In the genomic region with DNA sequence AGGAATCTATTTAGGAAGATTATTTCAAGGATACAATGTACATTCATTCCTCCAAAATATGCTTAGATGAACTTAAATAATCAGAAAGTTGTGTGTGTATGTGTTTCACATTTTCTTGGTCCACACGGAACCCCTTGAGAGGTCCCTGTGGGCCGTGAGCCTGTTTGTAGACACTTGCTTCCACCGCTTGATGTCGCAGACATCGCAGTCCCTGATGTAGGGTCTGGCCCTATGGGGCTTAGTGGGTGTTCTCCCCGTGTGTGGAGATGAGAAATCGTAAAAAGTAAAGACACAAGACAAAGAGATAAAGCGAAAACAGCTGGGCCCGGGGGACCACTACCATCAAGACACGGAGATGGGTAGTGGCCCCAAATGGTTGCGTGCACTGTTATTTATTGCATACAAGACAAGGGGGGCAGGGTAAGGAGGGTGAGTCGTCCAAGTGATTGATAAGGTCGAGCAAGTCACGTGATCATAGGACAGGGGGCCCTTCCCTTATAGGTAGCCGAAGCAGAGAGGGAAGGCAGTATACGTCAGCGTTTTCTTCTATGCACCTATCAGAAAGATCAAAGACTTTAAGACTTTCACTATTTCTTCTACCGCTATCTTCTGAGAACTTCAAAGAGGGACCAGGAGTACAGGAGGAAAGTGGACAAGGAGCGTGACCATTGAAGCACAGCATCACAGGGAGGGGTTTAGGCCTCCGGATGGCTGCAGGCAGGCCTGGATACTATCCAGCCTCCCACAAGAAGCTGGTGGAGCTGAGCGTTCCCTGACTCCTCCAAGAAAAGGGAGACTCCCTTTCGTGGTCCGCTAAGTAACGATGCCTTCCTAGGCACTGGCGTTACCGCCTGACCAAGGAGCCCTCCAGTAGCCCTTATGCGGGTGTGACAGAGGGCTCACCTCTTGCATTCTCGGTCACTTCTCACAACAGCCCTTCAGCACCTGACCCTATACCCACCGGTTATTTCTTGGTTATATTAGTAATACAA, we compare ENCODE assay signal across 14 cellular contexts. TPM values are rescaled to one million over a fixed set of nuclear protein-coding genes. Genes with fewer than 3 reads are reported as not detected.
DNase-seq lines count a peak whose midpoint lies in the region; ATAC-seq and TF ChIP-seq lines count a peak whose summit lies in the region.
"Had no signal": no experiment of that assay in that cellular context is flagged by ENCODE, and none has a peak within 500 bp of the region (broad histone marks: within the 10 kb centered on the region; RNA-seq: fewer than 3 reads in every experiment).

No MANE protein-coding gene starts in this region.

- H3K4me1 Mint-ChIP-seq in activated B cell treated with CpG ODN at 0.5 μM for 24 hours = peaks cover 59% of the 10 kb centered on the region
- peaks cover 11 to 48% (median 37%) of the 10 kb centered on the region in 7 donors for H3K4me1 Mint-ChIP-seq in naive thymus-derived CD4-positive, alpha-beta T cell

- in situ Hi-C loops in Caki2 (cut with HindIII; ENCODE audit: low pct_unique_long_range_greater_than_20kb, low sequenced_read_pairs) = no loop called here

- TF ChIP-seq CTCF in activated B cell treated with CpG ODN at 0.5 μM for 24 hours (IDR thresholded peaks at IDR 0.05) = no peak

- CTCF ChIA-PET in activated B cell treated with CpG ODN at 0.5 μM for 24 hours (lab: Charles Lee) = interaction anchor here (1.0 to 2.4 kb wide), 5 partner anchors 9 to 516 kb away, joined by 4 to 6 read pairs (median 5); no protein-coding TSS in a partner anchor
- CTCF ChIA-PET in naive thymus-derived CD4-positive, alpha-beta T cell (lab: Charles Lee) = no interaction called here

- H3K4me3 ChIP-seq in naive thymus-derived CD4-positive, alpha-beta T cell (ENCODE audit: low read length) = no peak overlapping the region

- POLR2A ChIA-PET in activated B cell treated with CpG ODN at 0.5 μM for 24 hours (lab: Charles Lee) = interaction anchor here (0.6 to 4.1 kb wide), 10 partner anchors 23 to 307 kb away, joined by 3 to 24 read pairs (median 4); no protein-coding TSS in a partner anchor
- POLR2A ChIA-PET in naive thymus-derived CD4-positive, alpha-beta T cell (lab: Charles Lee) = interaction anchor here (0.7 to 1.6 kb wide), 5 partner anchors 9 to 306 kb away, joined by 3 read pairs; a partner anchor contains a TSS

- ATAC-seq in activated B cell treated with CpG ODN at 0.5 μM for 24 hours (ENCODE audit: low read depth) = no peak
- no peak for ATAC-seq in naive thymus-derived CD4-positive, alpha-beta T cell

- peaks cover 19% of the 10 kb centered on the region for H3K36me3 Mint-ChIP-seq in activated B cell treated with CpG ODN at 0.5 μM for 24 hours (ENCODE audit: low read depth)
- peaks cover 0 to 8% (median 0%) of the 10 kb centered on the region in 5 donors for H3K36me3 Mint-ChIP-seq in naive thymus-derived CD4-positive, alpha-beta T cell

- H3K27ac Mint-ChIP-seq in activated B cell treated with CpG ODN at 0.5 μM for 24 hours = peak overlapping the region; percentile 77
- H3K27ac Mint-ChIP-seq in naive thymus-derived CD4-positive, alpha-beta T cell = peak overlapping the region; percentile 9 to 96 (median 55)
- H3K27ac Mint-ChIP-seq: progenitor cell of endocrine pancreas had no signal

- no peaks in the 10 kb centered on the region for H3K27me3 Mint-ChIP-seq in activated B cell treated with CpG ODN at 0.5 μM for 24 hours
- H3K27me3 Mint-ChIP-seq in naive thymus-derived CD4-positive, alpha-beta T cell = no peaks in the 10 kb centered on the region

- no peaks in the 10 kb centered on the region for H3K9me3 Mint-ChIP-seq in activated B cell treated with CpG ODN at 0.5 μM for 24 hours
- H3K9me3 Mint-ChIP-seq in naive thymus-derived CD4-positive, alpha-beta T cell = no peaks in the 10 kb centered on the region

- intact Hi-C loops in activated B cell treated with CpG ODN at 0.5 μM for 24 hours (cut with micrococcal nuclease) = no loop called here
- intact Hi-C loops in naive thymus-derived CD4-positive, alpha-beta T cell (cut with micrococcal nuclease) = loop anchor here in 1 of 2 donors (5.0 kb wide), 1 partner anchor 64 kb away; a partner anchor contains a TSS

- H3K9me3 ChIP-seq in naive thymus-derived CD4-positive, alpha-beta T cell (ENCODE audit: control insufficient read depth in 2 of 3, low read length in 3 of 3) = no peaks in the 10 kb centered on the region

- no peaks in the 10 kb centered on the region for H3K36me3 ChIP-seq in naive thymus-derived CD4-positive, alpha-beta T cell (ENCODE audit: control insufficient read depth in 2 of 3, insufficient read depth in 3 of 3, low read length in 3 of 3)

- H3K4me3 Mint-ChIP-seq in activated B cell treated with CpG ODN at 0.5 μM for 24 hours = no peak overlapping the region
- peak overlapping the region in 9 of 10 donors; percentile 10 to 94 (median 51) for H3K4me3 Mint-ChIP-seq in naive thymus-derived CD4-positive, alpha-beta T cell

- H3K27me3 ChIP-seq in naive thymus-derived CD4-positive, alpha-beta T cell (ENCODE audit: control insufficient read depth in 2 of 2, insufficient read depth in 2 of 2, low read length in 2 of 2) = no peaks in the 10 kb centered on the region

- H3K27ac ChIP-seq in naive thymus-derived CD4-positive, alpha-beta T cell (ENCODE audit: low read depth, low read length) = no peak overlapping the region

- DNase-seq in Caki2 (ENCODE audit: low read depth) = peak; percentile 67
- no peak for DNase-seq in activated B cell treated with CpG ODN at 0.5 μM for 24 hours
- no peak for DNase-seq in naive thymus-derived CD4-positive, alpha-beta T cell
- DNase-seq in mesenteric fat pad (ENCODE audit: low spot score) = no peak
- no peak for DNase-seq in effector CD4-positive, alpha-beta T cell
- DNase-seq in SW 1271 (lab: John Stamatoyannopoulos, UW) = no peak
- DNase-seq: COR-L47, HCEC 1CT, kidney, NCI-H2081 treated with DMSO at 0.1 percent for 48 hours had no signal

- H3K4me1 ChIP-seq in naive thymus-derived CD4-positive, alpha-beta T cell (ENCODE audit: control insufficient read depth in 2 of 2, insufficient read depth in 2 of 2, low read length in 2 of 2) = peaks cover 9 to 10% of the 10 kb centered on the region in 2 donors

RNA-seq across cellular contexts. Expression of a gene that starts 1.2 kb away (rescaled TPM):
- total RNA-seq in Caki2 (2014; rRNA removed; shearing (Covaris generic); ENCODE audit: low replicate concordance) = 3.5 and 6.5 TPM in 2 replicates
- total RNA-seq in activated B cell treated with CpG ODN at 0.5 μM for 24 hours (173 and 179 TPM in 2 replicates), mesenteric fat pad (13.3 TPM)
- total RNA-seq in naive thymus-derived CD4-positive, alpha-beta T cell = 100 to 1,000 TPM in 1 of 5 experiments, 10 to 100 TPM in 4; 16.4 to 102 (median 20.5) TPM
- 10 to 100 TPM; 41.2 to 46.2 TPM for polyA plus RNA-seq in naive thymus-derived CD4-positive, alpha-beta T cell

RNA-seq across cellular contexts. Expression of a gene that starts 8.1 kb away (rescaled TPM):
- 5.7 and 6.1 TPM in 2 replicates for total RNA-seq in Caki2 (2014; rRNA removed; shearing (Covaris generic); ENCODE audit: low replicate concordance)
- total RNA-seq in activated B cell treated with CpG ODN at 0.5 μM for 24 hours = 42.6 and 52.9 TPM in 2 replicates
- 10 to 100 TPM; 10.9 to 40.8 (median 19.1) TPM for total RNA-seq in naive thymus-derived CD4-positive, alpha-beta T cell
- 1 to 10 TPM; 7.0 to 9.4 TPM for polyA plus RNA-seq in naive thymus-derived CD4-positive, alpha-beta T cell
- 3.2 TPM for total RNA-seq in mesenteric fat pad
- total RNA-seq: cerebellum had no signal

RNA-seq across cellular contexts. Expression of a gene that starts 27.8 kb away (rescaled TPM):
- total RNA-seq in Caki2 (2014; rRNA removed; shearing (Covaris generic); ENCODE audit: low replicate concordance) = 1.7 and 3.5 TPM in 2 replicates
- 75.6 and 82.4 TPM in 2 replicates for total RNA-seq in activated B cell treated with CpG ODN at 0.5 μM for 24 hours
- total RNA-seq in naive thymus-derived CD4-positive, alpha-beta T cell = 10 to 100 TPM; 12.5 to 40.4 (median 12.7) TPM
- polyA plus RNA-seq in naive thymus-derived CD4-positive, alpha-beta T cell = 1 to 10 TPM; 4.9 to 9.1 TPM
- 2.5 TPM for total RNA-seq in mesenteric fat pad

RNA-seq across cellular contexts. Expression of a gene that starts 30.7 kb away (rescaled TPM):
- total RNA-seq in Caki2 (2014; rRNA removed; shearing (Covaris generic); ENCODE audit: low replicate concordance) = 19.1 and 20.1 TPM in 2 replicates
- total RNA-seq in activated B cell treated with CpG ODN at 0.5 μM for 24 hours (8.0 TPM in 2 replicates), mesenteric fat pad (0.58 TPM)
- 10 to 100 TPM in 2 of 5 experiments, 1 to 10 TPM in 1, under 1 TPM in 1, not detected in 1; 0.30 to 16.0 (median 7.1) TPM for total RNA-seq in naive thymus-derived CD4-positive, alpha-beta T cell
- polyA plus RNA-seq in naive thymus-derived CD4-positive, alpha-beta T cell = not detected
- total RNA-seq: cerebellum, temporal lobe had no signal

RNA-seq across cellular contexts. Expression of a gene that starts 55.4 kb away (rescaled TPM):
- not detected in 2 replicates for total RNA-seq in Caki2 (2014; rRNA removed; shearing (Covaris generic); ENCODE audit: low replicate concordance)
- total RNA-seq in activated B cell treated with CpG ODN at 0.5 μM for 24 hours = not detected in 2 replicates
- total RNA-seq in naive thymus-derived CD4-positive, alpha-beta T cell = 10 to 100 TPM in 2 of 5 experiments, not detected in 3; 15.7 to 79.1 TPM
- under 1 TPM in 1 of 2 donors, not detected in 1; 0.13 TPM for polyA plus RNA-seq in naive thymus-derived CD4-positive, alpha-beta T cell
- 17.5 TPM for total RNA-seq in mesenteric fat pad
- total RNA-seq: cerebellum; progenitor cell of endocrine pancreas; T-helper 2 cell treated with Interferon-gamma antibody and Interleukin-4, amounts not matched to agents 100 ng/mL and 5 ng/mL, for 36 hours had no signal
